In the genomic region with DNA sequence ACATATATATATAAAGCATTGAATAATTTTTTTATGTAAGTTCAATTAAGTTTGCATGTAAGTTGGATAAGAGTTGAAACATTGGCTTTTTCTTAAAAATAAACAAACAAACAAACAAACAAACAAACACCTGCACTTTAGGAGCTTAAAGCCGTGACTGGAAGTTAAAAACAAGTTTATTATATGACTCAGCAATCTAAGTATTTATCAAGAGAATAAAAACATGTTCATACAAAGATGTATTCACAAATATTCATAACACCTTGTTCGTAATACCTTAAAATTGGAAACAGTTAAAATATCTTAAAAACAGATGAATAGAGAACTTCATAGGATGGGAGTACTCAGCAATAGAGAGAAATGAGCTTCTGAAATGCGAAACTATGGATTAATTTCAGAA, we compare ENCODE assay signal across 35 cellular contexts.
"Had no signal": no experiment of that assay in that cellular context is flagged by ENCODE, and none has a peak within 500 bp of the region (broad histone marks: within the 10 kb centered on the region; RNA-seq: fewer than 3 reads in every experiment).

No MANE protein-coding gene starts in this region.

- H3K27ac ChIP-seq: ascending aorta, VCaP had no signal

- H3K27me3 ChIP-seq: ascending aorta had no signal

- H3K4me3 Mint-ChIP-seq: activated B cell treated with CpG ODN at 0.5 μM for 24 hours; activated CD4-positive, alpha-beta memory T cell treated with anti-CD3 and anti-CD28 coated beads for 36 hours; activated CD4-positive, alpha-beta T cell treated with anti-CD3 and anti-CD28 coated beads, Interleukin-2, amount 10 ng/mL, durations not matched to agents 24 days and 14 days; activated CD8-positive, alpha-beta memory T cell treated with anti-CD3 and anti-CD28 coated beads, Interleukin-2, amount 10 ng/mL, durations not matched to agents 7 days and 5 days; activated CD8-positive, alpha-beta T cell treated with anti-CD3 and anti-CD28 coated beads for 36 hours; activated naive CD4-positive, alpha-beta T cell treated with anti-CD3 and anti-CD28 coated beads, Interleukin-2, amount 10 ng/mL, durations not matched to agents 7 days and 5 days; activated naive CD4-positive, alpha-beta T cell treated with anti-CD3 and anti-CD28 coated beads, Interleukin-2, amount 50 U/mL, for 24 hours; activated naive CD8-positive, alpha-beta T cell; activated naive CD8-positive, alpha-beta T cell treated with anti-CD3 and anti-CD28 coated beads, Interleukin-2, amount 10 ng/mL, durations not matched to agents 7 days and 5 days; activated naive CD8-positive, alpha-beta T cell treated with anti-CD3 and anti-CD28 coated beads, Interleukin-2, amount 50 U/mL, for 24 hours; activated T-cell treated with anti-CD3 and anti-CD28 coated beads, Interleukin-2, amount 50 U/mL, for 24 hours; brain; central memory CD8-positive, alpha-beta T cell; T-helper 1 cell treated with Interleukin-12 subunit alpha and Interleukin-12 subunit beta and Interleukin-4 antibody, amounts not matched to agents 30 μg/mL and 1 μg/mL, for 36 hours; T-helper 2 cell treated with Interferon-gamma antibody and Interleukin-4, amounts not matched to agents 5 μg/mL and 100 μg/mL, for 36 hours had no signal

- H3K27me3 Mint-ChIP-seq: activated naive CD4-positive, alpha-beta T cell treated with anti-CD3 and anti-CD28 coated beads, Interleukin-2, amount 10 ng/mL, durations not matched to agents 7 days and 5 days; brain had no signal

- DNase-seq: activated B cell treated with CpG ODN at 0.5 μM for 24 hours; activated CD4-positive, alpha-beta memory T cell treated with anti-CD3 and anti-CD28 coated beads for 36 hours; activated CD4-positive, alpha-beta T cell treated with anti-CD3 and anti-CD28 coated beads for 4 hours; activated CD4-positive, alpha-beta T cell treated with anti-CD3 and anti-CD28 coated beads, Interleukin-2, amount 10 ng/mL, durations not matched to agents 24 days and 14 days; activated CD4-positive, alpha-beta T cell treated with anti-CD3 and anti-CD28 coated beads, Interleukin-2, amount 50 U/mL, for 1 hour; activated CD4-positive, alpha-beta T cell treated with anti-CD3 and anti-CD28 coated beads, Interleukin-2, amount 50 U/mL, for 4 hours; activated CD4-positive, CD25-positive, alpha-beta regulatory T cell treated with anti-CD3 and anti-CD28 coated beads, Interleukin-2, amount 50 U/mL, for 72 hours; activated CD8-positive, alpha-beta memory T cell treated with anti-CD3 and anti-CD28 coated beads for 24 hours; activated CD8-positive, alpha-beta memory T cell treated with anti-CD3 and anti-CD28 coated beads, Interleukin-2, amount 10 ng/mL, durations not matched to agents 7 days and 5 days; activated CD8-positive, alpha-beta memory T cell treated with anti-CD3 and anti-CD28 coated beads, Interleukin-2, amount 50 U/mL, for 48 hours; activated CD8-positive, alpha-beta T cell treated with anti-CD3 and anti-CD28 coated beads for 36 hours; activated effector memory CD4-positive, alpha-beta T cell treated with Interleukin-2 at 50 U/mL for 16 hours; activated gamma-delta T cell; activated naive CD4-positive, alpha-beta T cell treated with anti-CD3 and anti-CD28 coated beads, Interleukin-2, amount 10 ng/mL, durations not matched to agents 7 days and 5 days; activated naive CD4-positive, alpha-beta T cell treated with Interleukin-2 at 50 U/mL for 16 hours; activated naive CD8-positive, alpha-beta T cell treated with anti-CD3 and anti-CD28 coated beads, Interleukin-2, amount 10 ng/mL, durations not matched to agents 7 days and 5 days; activated naive CD8-positive, alpha-beta T cell treated with anti-CD3 and anti-CD28 coated beads, Interleukin-2, amount 50 U/mL, for 24 hours; activated T-cell treated with anti-CD3 and anti-CD28 coated beads, Interleukin-2, amount 50 U/mL, for 24 hours; activated T-cell treated with anti-CD3 and anti-CD28 coated beads, Interleukin-2, amount 50 U/mL, for 48 hours; amygdala; anterior cingulate cortex; cerebellar nuclear complex; T-helper 1 cell; T-helper 2 cell; T-helper 9 cell had no signal

- H3K4me3 ChIP-seq: ascending aorta had no signal

- H3K36me3 ChIP-seq: ascending aorta had no signal

- H3K36me3 Mint-ChIP-seq: activated CD4-positive, alpha-beta memory T cell treated with anti-CD3 and anti-CD28 coated beads for 36 hours; activated CD8-positive, alpha-beta memory T cell treated with anti-CD3 and anti-CD28 coated beads, Interleukin-2, amount 10 ng/mL, durations not matched to agents 7 days and 5 days; activated naive CD4-positive, alpha-beta T cell treated with anti-CD3 and anti-CD28 coated beads, Interleukin-2, amount 10 ng/mL, durations not matched to agents 7 days and 5 days; activated naive CD4-positive, alpha-beta T cell treated with anti-CD3 and anti-CD28 coated beads, Interleukin-2, amount 50 U/mL, for 24 hours; activated naive CD8-positive, alpha-beta T cell; brain had no signal

- H3K9me3 ChIP-seq: ascending aorta had no signal

- H3K9me3 Mint-ChIP-seq: activated B cell treated with CpG ODN at 0.5 μM for 24 hours; activated CD4-positive, alpha-beta memory T cell treated with anti-CD3 and anti-CD28 coated beads for 36 hours; activated CD4-positive, alpha-beta T cell treated with anti-CD3 and anti-CD28 coated beads, Interleukin-2, amount 10 ng/mL, durations not matched to agents 24 days and 14 days; activated CD8-positive, alpha-beta T cell treated with anti-CD3 and anti-CD28 coated beads for 36 hours; activated naive CD4-positive, alpha-beta T cell treated with anti-CD3 and anti-CD28 coated beads, Interleukin-2, amount 10 ng/mL, durations not matched to agents 7 days and 5 days; activated naive CD4-positive, alpha-beta T cell treated with anti-CD3 and anti-CD28 coated beads, Interleukin-2, amount 50 U/mL, for 24 hours; activated naive CD8-positive, alpha-beta T cell treated with anti-CD3 and anti-CD28 coated beads, Interleukin-2, amount 10 ng/mL, durations not matched to agents 7 days and 5 days; activated naive CD8-positive, alpha-beta T cell treated with anti-CD3 and anti-CD28 coated beads, Interleukin-2, amount 50 U/mL, for 24 hours; activated T-cell treated with anti-CD3 and anti-CD28 coated beads, Interleukin-2, amount 50 U/mL, for 24 hours; activated T-helper 2 cell treated with anti-CD3 and anti-CD28 coated beads, Interferon-gamma antibody, Interleukin-2, Interleukin-4, amounts not matched to agents 10 μg/mL and 5 μg/mL and 100 μg/mL, durations not matched to agents 14 hours and 24 hours and 36 hours; brain; central memory CD8-positive, alpha-beta T cell; T-helper 1 cell treated with Interleukin-12 subunit alpha and Interleukin-12 subunit beta and Interleukin-4 antibody, amounts not matched to agents 30 μg/mL and 1 μg/mL, for 36 hours; T-helper 2 cell treated with Interferon-gamma antibody and Interleukin-4, amounts not matched to agents 5 μg/mL and 100 μg/mL, for 36 hours had no signal

- FAIRE-seq: TTC549 had no signal

- ATAC-seq: activated CD8-positive, alpha-beta memory T cell treated with anti-CD3 and anti-CD28 coated beads, Interleukin-2, amount 10 ng/mL, durations not matched to agents 7 days and 5 days; activated CD8-positive, alpha-beta T cell treated with anti-CD3 and anti-CD28 coated beads for 36 hours; activated naive CD8-positive, alpha-beta T cell treated with anti-CD3 and anti-CD28 coated beads, Interleukin-2, amount 50 U/mL, for 24 hours had no signal

- H3K27ac Mint-ChIP-seq: activated B cell treated with CpG ODN at 0.5 μM for 24 hours; activated CD4-positive, alpha-beta memory T cell treated with anti-CD3 and anti-CD28 coated beads for 36 hours; activated CD4-positive, alpha-beta T cell treated with anti-CD3 and anti-CD28 coated beads, Interleukin-2, amount 10 ng/mL, durations not matched to agents 24 days and 14 days; activated CD8-positive, alpha-beta memory T cell treated with anti-CD3 and anti-CD28 coated beads, Interleukin-2, amount 10 ng/mL, durations not matched to agents 7 days and 5 days; activated CD8-positive, alpha-beta T cell treated with anti-CD3 and anti-CD28 coated beads for 36 hours; activated naive CD4-positive, alpha-beta T cell treated with anti-CD3 and anti-CD28 coated beads, Interleukin-2, amount 10 ng/mL, durations not matched to agents 7 days and 5 days; activated naive CD4-positive, alpha-beta T cell treated with anti-CD3 and anti-CD28 coated beads, Interleukin-2, amount 50 U/mL, for 24 hours; activated naive CD8-positive, alpha-beta T cell; activated naive CD8-positive, alpha-beta T cell treated with anti-CD3 and anti-CD28 coated beads, Interleukin-2, amount 10 ng/mL, durations not matched to agents 7 days and 5 days; activated naive CD8-positive, alpha-beta T cell treated with anti-CD3 and anti-CD28 coated beads, Interleukin-2, amount 50 U/mL, for 24 hours; activated T-cell treated with anti-CD3 and anti-CD28 coated beads, Interleukin-2, amount 50 U/mL, for 24 hours; activated T-helper 2 cell treated with anti-CD3 and anti-CD28 coated beads, Interferon-gamma antibody, Interleukin-2, Interleukin-4, amounts not matched to agents 10 μg/mL and 5 μg/mL and 100 μg/mL, durations not matched to agents 14 hours and 24 hours and 36 hours; brain; T-helper 1 cell treated with Interleukin-12 subunit alpha and Interleukin-12 subunit beta and Interleukin-4 antibody, amounts not matched to agents 30 μg/mL and 1 μg/mL, for 36 hours; T-helper 2 cell treated with Interferon-gamma antibody and Interleukin-4, amounts not matched to agents 5 μg/mL and 100 μg/mL, for 36 hours had no signal

- H3K4me1 Mint-ChIP-seq: activated CD4-positive, alpha-beta T cell treated with anti-CD3 and anti-CD28 coated beads, Interleukin-2, amount 10 ng/mL, durations not matched to agents 24 days and 14 days had no signal

- H3K4me1 ChIP-seq: ascending aorta had no signal
